In genomic region chr15:101583284-101583683, GRCh38 we compare ENCODE assay signal across 8 cellular contexts.
"Had no signal": no experiment of that assay in that cellular context is flagged by ENCODE, and none has a peak within 500 bp of the region (broad histone marks: within the 10 kb centered on the region; RNA-seq: fewer than 3 reads in every experiment).

No MANE protein-coding gene starts in this region.

- H3K4me3 ChIP-seq: GM12878 had no signal

- ATAC-seq: GM12878 had no signal

- DNase-seq: GDM1, GF-D8 had no signal

- FAIRE-seq: G401.6, GM12878, GM12891, GM12892, GM18507, GM19239 had no signal
